1 cellular context compared by ENCODE assay signal in genomic region chr7:21542891-21543527, GRCh38.
TF ChIP-seq lines count a peak whose summit lies in the region.

TSS of gene DNAH11 (plus strand) at chr7:21543039. CDS start at chr7:21543246, 207 bp downstream.

TF ChIP-seq in GM23338, 12 proteins besides CTCF, POLR2A, EP300 and RAD21 (continued from another document):
- TF ChIP-seq REST (IDR thresholded peaks at IDR 0.05; ENCODE audit: unreplicated experiment) (no peak), ZNF114 (CRISPR knock-in tag; IDR thresholded peaks at IDR 0.05) (no peak), CREB1 (CRISPR knock-in tag; IDR thresholded peaks at IDR 0.05; ENCODE audit: low read depth) (0 out of 2 replicates have a peak, but pooled peaks have one; percentile 26), ETS1 (IDR thresholded peaks at IDR 0.05) (no peak; the same call in 1 of the 2 replicates), STAT1 (IDR thresholded peaks at IDR 0.05; ENCODE audit: unreplicated experiment) (no peak), EZH2 (IDR thresholded peaks at IDR 0.05; ENCODE audit: low read depth, unreplicated experiment) (no peak), EZH2phosphoT487 (IDR thresholded peaks at IDR 0.05; ENCODE audit: unreplicated experiment) (no peak), ZNF331 (CRISPR knock-in tag; IDR thresholded peaks at IDR 0.05; ENCODE audit: low read depth) (no peak), JUNB (IDR thresholded peaks at IDR 0.05; ENCODE audit: unreplicated experiment) (no peak), POLR2AphosphoS5 (IDR thresholded peaks at IDR 0.05; ENCODE audit: low read depth) (peak; percentile 77), NANOG (IDR thresholded peaks at IDR 0.05; ENCODE audit: borderline replicate concordance) (no peak)
